Comparison of ENCODE assay signal across 1 cellular context in genomic region chr19:5827342-5827890, GRCh38.
TF ChIP-seq lines count a peak whose summit lies in the region.

No MANE protein-coding gene starts in this region.

TF ChIP-seq in HCT116, 20 proteins besides CTCF, POLR2A, EP300 and RAD21:
- TF ChIP-seq ZBTB33 (IDR thresholded peaks at IDR 0.05; ENCODE audit: extremely low read depth, insufficient replicate concordance, low read length) (no peak), ZFX (IDR thresholded peaks at IDR 0.05) (no peak)
